ENCODE assay signal across 18 cellular contexts in genomic region chr4:180999217-180999616, GRCh38.
DNase-seq lines count a peak whose midpoint lies in the region; ATAC-seq and TF ChIP-seq lines count a peak whose summit lies in the region.
"Had no signal": no experiment of that assay in that cellular context is flagged by ENCODE, and none has a peak within 500 bp of the region (broad histone marks: within the 10 kb centered on the region; RNA-seq: fewer than 3 reads in every experiment).

No MANE protein-coding gene starts in this region.

- no peaks in the 10 kb centered on the region for H3K4me1 ChIP-seq in A673 (ENCODE audit: insufficient read depth, low read length, poor library complexity, severe bottlenecking)

- H3K4me1 Mint-ChIP-seq in type B pancreatic cell (ENCODE audit: unreplicated experiment) = no peaks in the 10 kb centered on the region
- H3K4me1 Mint-ChIP-seq: B cell; CD4-positive, alpha-beta memory T cell had no signal

- H3K27ac Mint-ChIP-seq in type B pancreatic cell = no peak overlapping the region
- H3K27ac Mint-ChIP-seq: B cell; CD4-positive, alpha-beta memory T cell; T-helper 1 cell treated with Interleukin-12 subunit alpha and Interleukin-12 subunit beta and Interleukin-4 antibody, amounts not matched to agents 30 μg/mL and 1 μg/mL, for 36 hours had no signal

- H3K36me3 ChIP-seq in A673 (ENCODE audit: insufficient read depth, low read length, poor library complexity, severe bottlenecking) = no peaks in the 10 kb centered on the region

- POLR2A ChIA-PET in A673 (lab: Charles Lee; ENCODE audit: low non-redundant PET) = no interaction called here

- H3K9me3 Mint-ChIP-seq in type B pancreatic cell = no peaks in the 10 kb centered on the region

- intact Hi-C loops in A673 (cut with micrococcal nuclease; ENCODE audit: unreplicated experiment) = no loop called here

- H3K4me3 ChIP-seq in A673 (ENCODE audit: low read depth, low read length, poor library complexity, severe bottlenecking) = no peak overlapping the region

- H3K27me3 ChIP-seq in A673 (replicated peaks; ENCODE audit: insufficient read depth, low read depth, low read length, poor library complexity) = no peaks in the 10 kb centered on the region

- no peaks in the 10 kb centered on the region for H3K36me3 Mint-ChIP-seq in type B pancreatic cell
- H3K36me3 Mint-ChIP-seq: CD4-positive, alpha-beta memory T cell had no signal

- H3K27ac ChIP-seq in A673 (ENCODE audit: low read depth, low read length, poor library complexity, severe bottlenecking) = no peak overlapping the region

- no peaks in the 10 kb centered on the region for H3K27me3 Mint-ChIP-seq in type B pancreatic cell
- H3K27me3 Mint-ChIP-seq: B cell; CD4-positive, alpha-beta memory T cell had no signal

- H3K9me3 ChIP-seq in A673 (ENCODE audit: low read depth, low read length, poor library complexity, severe bottlenecking) = no peaks in the 10 kb centered on the region

- BruUV-seq in A673 (replicated peaks; lab: Mats Ljungman, UMichigan) = no TSS peak

- peak; percentile 41 for DNase-seq in A673 (ENCODE audit: low spot score)
- peak; percentile 22 for DNase-seq in DMS153 treated with DMSO at 0.1 percent for 48 hours (lab: John Stamatoyannopoulos, UW; ENCODE audit: unreplicated experiment)
- DNase-seq in NCI-H2081 (lab: John Stamatoyannopoulos, UW) = peak; percentile 1 to 49
- no peak for DNase-seq in medulla oblongata (ENCODE audit: extremely low spot score)
- no peak for DNase-seq in type B pancreatic cell (ENCODE audit: extremely low spot score, unreplicated experiment)
- no peak for DNase-seq in HK-2 (ENCODE audit: unreplicated experiment)
- DNase-seq: ACHN; CD4-positive, alpha-beta memory T cell; H7; Kasumi-1; NCI-H1694; NCI-H226; NCI-H526 had no signal

- no peak overlapping the region for H3K4me3 Mint-ChIP-seq in type B pancreatic cell
- H3K4me3 Mint-ChIP-seq: B cell; CD4-positive, alpha-beta memory T cell; T-helper 1 cell treated with Interleukin-12 subunit alpha and Interleukin-12 subunit beta and Interleukin-4 antibody, amounts not matched to agents 30 μg/mL and 1 μg/mL, for 36 hours had no signal

- no peak for ATAC-seq in SK-N-SH treated with all-trans-retinoic acid at 6 μM for 48 hours
- ATAC-seq: Panc1, Right ventricle myocardium inferior had no signal

- TF ChIP-seq CTCF in A673 (conservative IDR thresholded peaks at IDR 0.05; ENCODE audit: low read depth, low read length) (no peak), type B pancreatic cell (conservative IDR thresholded peaks at IDR 0.05) (no peak)

- CTCF ChIA-PET in A673 (lab: Charles Lee) = no interaction called here

TF ChIP-seq in SK-N-SH treated with all-trans-retinoic acid at 6 μM for 48 hours, 23 proteins besides CTCF, POLR2A, EP300 and RAD21:
- TF ChIP-seq TSHZ2 (CRISPR knock-in tag; IDR thresholded peaks at IDR 0.05) (peak; percentile 52; the same call in 1 of the 2 replicates), PATZ1 (CRISPR knock-in tag; IDR thresholded peaks at IDR 0.05; ENCODE audit: borderline replicate concordance) (no peak), ISL1 (CRISPR knock-in tag; IDR thresholded peaks at IDR 0.05) (peak; percentile 95)
TF ChIP-seq in SK-N-SH treated with all-trans-retinoic acid at 6 μM for 48 hours: peak in this region for 2.

Comparison
In these comparisons a context has a peak if more than half of its experiments do, and no peak if none do; other contexts are left out.
1. DNase-seq: peak in A673 (single experiment), DMS153 treated with DMSO at 0.1 percent for 48 hours (single experiment) and NCI-H2081 (2 of 2); none in medulla oblongata (single experiment), type B pancreatic cell (single experiment) and HK-2 (single experiment).